Comparison of ENCODE assay signal across 9 cellular contexts in the genomic region with DNA sequence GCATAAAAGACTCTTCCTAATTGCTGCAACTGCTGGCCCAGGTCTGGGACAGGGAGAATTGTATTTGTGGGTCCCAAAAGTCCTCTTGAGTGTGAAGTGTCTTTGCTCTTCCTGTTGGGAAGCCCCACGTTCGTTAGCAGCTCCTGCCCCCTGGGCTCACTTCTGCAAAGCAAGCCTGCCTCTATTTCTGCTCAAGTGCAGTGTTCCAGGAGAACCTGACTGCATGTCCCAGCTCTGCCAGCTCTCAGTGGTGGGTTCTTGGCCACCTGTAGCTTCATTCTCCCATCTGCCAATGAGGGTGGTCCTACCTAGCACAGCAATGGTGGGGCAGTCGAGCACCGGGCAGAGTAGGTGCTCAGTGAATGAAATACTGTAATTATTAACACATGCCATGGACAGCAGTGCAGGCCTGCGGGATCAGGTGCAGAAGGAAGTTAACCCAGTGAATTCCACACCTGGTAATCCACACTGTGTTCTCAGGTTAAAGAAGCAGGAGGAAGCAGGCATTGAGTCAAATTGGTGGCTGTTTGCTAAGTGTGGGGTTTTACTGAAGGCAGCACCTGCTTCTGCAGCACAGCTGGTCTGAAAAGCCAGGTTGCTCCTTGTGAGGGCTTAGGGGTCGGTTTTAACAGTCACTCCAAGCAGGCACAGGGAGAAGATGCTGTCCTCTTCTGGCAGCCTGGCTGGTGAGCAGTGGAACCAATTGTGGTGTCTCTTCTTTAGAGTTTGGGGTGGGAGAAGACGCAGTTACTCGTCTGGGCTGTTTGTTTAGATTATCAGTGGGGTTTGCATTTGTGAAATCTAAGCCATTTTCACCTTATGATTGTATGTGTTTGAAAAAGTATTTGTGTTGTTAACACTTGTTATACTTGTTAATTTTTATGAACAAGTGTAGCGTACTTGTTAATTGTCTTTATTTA. TPM values are rescaled to one million over a fixed set of nuclear protein-coding genes. Genes with fewer than 3 reads are reported as not detected.
DNase-seq lines count a peak whose midpoint lies in the region; ATAC-seq and TF ChIP-seq lines count a peak whose summit lies in the region.
"Had no signal": no experiment of that assay in that cellular context is flagged by ENCODE, and none has a peak within 500 bp of the region (broad histone marks: within the 10 kb centered on the region; RNA-seq: fewer than 3 reads in every experiment).

No MANE protein-coding gene starts in this region.

- peaks cover 19% of the 10 kb centered on the region for H3K9me3 Mint-ChIP-seq in osteocyte (ENCODE audit: unreplicated experiment)

- H3K4me2 ChIP-seq in IMR-90 (ENCODE audit: low read depth, low read length) = no peak overlapping the region

- in situ Hi-C loops in IMR-90 (cut with MboI; ENCODE audit: low sequenced_read_pairs) = no loop called here

- peak overlapping the region; percentile 86 for H3K27ac Mint-ChIP-seq in osteocyte (ENCODE audit: unreplicated experiment)

- H3K27ac ChIP-seq in IMR-90 (ENCODE audit: insufficient read depth, low read length) (no peak overlapping the region), ascending aorta (peak overlapping the region; percentile 72 to 82)

- no peak overlapping the region for H4K5ac ChIP-seq in IMR-90 (ENCODE audit: low read depth, low read length)

- H3K27me3 ChIP-seq in IMR-90 (ENCODE audit: control insufficient read depth, insufficient read depth, low read length) = no peaks in the 10 kb centered on the region
- no peaks in the 10 kb centered on the region for H3K27me3 ChIP-seq in ascending aorta

- 94% methylated on average over 3 of the region's 9 CpGs; no CpG with 5 or more reads in 1 of the 2 experiments for WGBS in IMR-90 (ENCODE audit: extremely low coverage in 2 of 2, insufficient read length in 1 of 2), 2 experiments

- peaks cover 36% of the 10 kb centered on the region for H3K36me3 Mint-ChIP-seq in osteocyte (ENCODE audit: unreplicated experiment)

- 0 out of 2 replicates have a peak overlapping the region, but pooled peaks have one; percentile 3 for H2BK20ac ChIP-seq in IMR-90 (ENCODE audit: low read depth, low read length)

- H2AFZ ChIP-seq in IMR-90 (replicated peaks; ENCODE audit: low read length, poor library complexity) = peak overlapping the region; percentile 39

- H3K14ac ChIP-seq in IMR-90 (replicated peaks; ENCODE audit: low read depth, low read length) = no peak overlapping the region; the same call in 1 of the 2 replicates

- H3K18ac ChIP-seq in IMR-90 (ENCODE audit: low read depth, low read length) = no peak overlapping the region

- H2AK9ac ChIP-seq in IMR-90 (replicated peaks; ENCODE audit: low read depth, low read length, poor library complexity) = peak overlapping the region; percentile 35

- TF ChIP-seq RAD21 in IMR-90 (IDR thresholded peaks at IDR 0.05; ENCODE audit: low read length) = no peak

- no peak overlapping the region for H2BK15ac ChIP-seq in IMR-90 (ENCODE audit: low read depth, low read length)

- H3K4me1 Mint-ChIP-seq in osteocyte (ENCODE audit: unreplicated experiment) = peaks cover 56% of the 10 kb centered on the region

- dilution Hi-C loops in IMR-90 (cut with HindIII; ENCODE audit: low sequenced_read_pairs, unreplicated experiment) = no loop called here

- H3K9me1 ChIP-seq in IMR-90 (ENCODE audit: insufficient read depth, low read length) = no peaks in the 10 kb centered on the region

- H3K27me3 Mint-ChIP-seq in osteocyte (ENCODE audit: unreplicated experiment) = no peaks in the 10 kb centered on the region

- no peak overlapping the region for H2BK5ac ChIP-seq in IMR-90 (ENCODE audit: low read depth, low read length, poor library complexity, severe bottlenecking)

- H3K4me1 ChIP-seq in IMR-90 (ENCODE audit: control insufficient read depth, insufficient read depth, low read length) (peaks cover 4% of the 10 kb centered on the region), ascending aorta (peaks cover 18 to 23% of the 10 kb centered on the region in 2 donors)

- TF ChIP-seq POLR2A in IMR-90 (IDR thresholded peaks at IDR 0.05; ENCODE audit: low read depth, low read length) = no peak

- POLR2A ChIA-PET in IMR-90 (lab: Charles Lee; ENCODE audit: unreplicated experiment) = no interaction called here

- H2AK5ac ChIP-seq in IMR-90 (ENCODE audit: low read depth, low read length) = no peak overlapping the region

- intact Hi-C loops in IMR-90 (cut with micrococcal nuclease) = no loop called here
- intact Hi-C loops in ascending aorta (cut with DNase I) = no loop called here

- H3K4me3 Mint-ChIP-seq in osteocyte (ENCODE audit: unreplicated experiment) = no peak overlapping the region

- peaks cover 2% of the 10 kb centered on the region; the same call in 1 of the 2 replicates for H3K9me3 ChIP-seq in IMR-90 (ENCODE audit: control insufficient read depth, insufficient read depth, low read length)
- H3K9me3 ChIP-seq in ascending aorta = peaks cover 0 to 13% of the 10 kb centered on the region in 2 donors

- H4K91ac ChIP-seq in IMR-90 (ENCODE audit: insufficient read depth, low read depth, low read length) = no peak overlapping the region; the same call in 1 of the 2 replicates

- H3K4ac ChIP-seq in IMR-90 (ENCODE audit: low read depth, low read length) = no peak overlapping the region; the same call in 1 of the 2 replicates

- ATAC-seq in IMR-90 (ENCODE audit: low read depth) (no peak), GM21390 (IDR thresholded peaks at IDR 0.05; ENCODE audit: unreplicated experiment) (no peak)

- no TSS peak for BruUV-seq in IMR-90 (replicated peaks; lab: Mats Ljungman, UMichigan)

- 0 out of 2 replicates have a peak, but pooled peaks cover 2% of the 10 kb centered on the region for H3K36me3 ChIP-seq in IMR-90 (ENCODE audit: control insufficient read depth, insufficient read depth, low read length)
- H3K36me3 ChIP-seq in ascending aorta = no peaks in the 10 kb centered on the region

- no peak overlapping the region for H3K23ac ChIP-seq in IMR-90 (ENCODE audit: low read depth, low read length)

- CTCF ChIA-PET in IMR-90 (lab: Yijun Ruan, JAX) = interaction anchor here (0.5 to 1.1 kb wide), 3 partner anchors 35 to 197 kb away, joined by 4 to 5 read pairs (median 4); no protein-coding TSS in a partner anchor

- no peak overlapping the region for H3K9ac ChIP-seq in IMR-90 (ENCODE audit: low read depth, low read length)

- no peak overlapping the region for H2BK120ac ChIP-seq in IMR-90 (ENCODE audit: low read depth, low read length)

- no peaks in the 10 kb centered on the region for H4K20me1 ChIP-seq in IMR-90 (ENCODE audit: insufficient read depth, low read length)

- TF ChIP-seq CTCF in IMR-90 (conservative IDR thresholded peaks at IDR 0.05; ENCODE audit: low read depth, low read length) (no peak), ascending aorta (IDR thresholded peaks at IDR 0.05) (no peak), osteocyte (IDR thresholded peaks at IDR 0.05) (no peak)

- H3K79me1 ChIP-seq in IMR-90 (ENCODE audit: low read depth in 1 of 2, low read length in 2 of 2) = peaks cover 0 to 15% of the 10 kb centered on the region in 2 experiments; a peak in 3 of 4 replicates

- DNase-seq in NCI-H146 (lab: John Stamatoyannopoulos, UW) (peak; percentile 39), NCI-H146 treated with DMSO at 0.1 percent for 48 hours (lab: John Stamatoyannopoulos, UW; ENCODE audit: unreplicated experiment) (no peak), IMR-90 (no peak), ascending aorta (ENCODE audit: low spot score in 2 of 2) (peak in 1 of 2 donors; percentile 60), osteocyte (ENCODE audit: extremely low spot score, unreplicated experiment) (peak; percentile 62), NCI-H1092 (lab: John Stamatoyannopoulos, UW) (no peak), HuH-7.5 (ENCODE audit: low spot score) (no peak)
- DNase-seq: Karpas-422 had no signal

- no peak overlapping the region for H3K56ac ChIP-seq in IMR-90 (ENCODE audit: extremely low read depth, insufficient read depth, low read length)

- no peak overlapping the region for H3K4me3 ChIP-seq in IMR-90 (ENCODE audit: insufficient read depth, low read depth, low read length)
- peak overlapping the region in 1 of 2 donors; percentile 8 for H3K4me3 ChIP-seq in ascending aorta

- no peak overlapping the region for H4K8ac ChIP-seq in IMR-90 (ENCODE audit: low read depth in 2 of 2, low read length in 2 of 2)

TF ChIP-seq in IMR-90, 13 proteins besides CTCF, POLR2A, EP300 and RAD21:
- TF ChIP-seq BHLHE40 (IDR thresholded peaks at IDR 0.05; ENCODE audit: low read depth, low read length) (no peak), CEBPB (IDR thresholded peaks at IDR 0.05; ENCODE audit: low read depth, low read length) (no peak), RCOR1 (IDR thresholded peaks at IDR 0.05; ENCODE audit: insufficient replicate concordance, low read length) (no peak), MAFK (IDR thresholded peaks at IDR 0.05; ENCODE audit: low read depth, low read length) (no peak), RFX5 (IDR thresholded peaks at IDR 0.05; ENCODE audit: low read depth, low read length) (no peak), MAZ (IDR thresholded peaks at IDR 0.05; ENCODE audit: borderline replicate concordance, low read depth, low read length) (no peak), NFE2L2 (IDR thresholded peaks at IDR 0.05; ENCODE audit: low read depth, low read length) (no peak), CHD1 (IDR thresholded peaks at IDR 0.05; ENCODE audit: low read depth, low read length) (no peak)

RNA-seq across cellular contexts. Expression of a gene that starts 54.3 kb away (rescaled TPM):
- total RNA-seq in IMR-90 (2012; rRNA removed) (5.8 and 6.5 TPM in 2 replicates), ascending aorta (28.3 TPM), osteocyte (65.4 and 70.5 TPM in 2 replicates)
- polyA plus RNA-seq in IMR-90 (2012; rRNA removed) = 8.5 and 10.1 TPM in 2 replicates
- 7.0 and 7.4 TPM in 2 replicates for polyA plus RNA-seq in IMR-90 (2012; cell fraction: cytosol; rRNA removed)
- polyA plus RNA-seq in IMR-90 (2012; cell fraction: nucleus; rRNA removed; ENCODE audit: low replicate concordance) = 41.1 and 42.5 TPM in 2 replicates

Comparison
In these comparisons a context has a peak if more than half of its experiments do, and no peak if none do; other contexts are left out.
1. DNase-seq: peak in NCI-H146 (single experiment) and osteocyte (single experiment); none in NCI-H146 treated with DMSO at 0.1 percent for 48 hours (single experiment), IMR-90 (single experiment), NCI-H1092 (single experiment) and HuH-7.5 (single experiment).